Comparison of ENCODE assay signal across 1 cellular context in the genomic region with DNA sequence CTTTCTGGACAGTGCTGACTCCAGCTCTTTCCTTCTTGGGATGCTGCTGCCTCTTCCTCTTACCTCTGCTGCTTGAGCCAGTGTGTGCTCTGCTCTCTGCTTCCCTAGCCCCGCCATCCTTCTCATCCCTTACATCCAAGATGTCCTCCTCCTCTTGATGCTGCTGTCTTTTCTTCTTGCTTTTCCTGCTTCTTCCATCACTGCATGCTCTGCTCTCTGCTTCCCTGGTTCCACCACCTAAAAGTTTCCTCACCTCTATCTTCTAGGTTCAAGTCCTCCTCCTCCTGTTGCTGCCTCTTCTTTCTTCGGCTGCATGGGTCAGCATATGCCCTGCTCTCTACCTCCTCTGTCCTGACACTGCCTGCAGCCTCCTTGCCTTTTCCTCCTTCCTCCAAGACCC.
TF ChIP-seq lines count a peak whose summit lies in the region.

No MANE protein-coding gene starts in this region.

TF ChIP-seq in GM12878, 131 proteins besides CTCF, POLR2A, EP300 and RAD21:
- TF ChIP-seq CEBPB (IDR thresholded peaks at IDR 0.05; ENCODE audit: borderline replicate concordance in 1 of 2, low read depth in 2 of 2, low read length in 2 of 2) (no peak), ATF7 (IDR thresholded peaks at IDR 0.05; ENCODE audit: low read depth) (no peak), RFX5 (IDR thresholded peaks at IDR 0.05; ENCODE audit: low read depth, low read length) (no peak), TCF3 (IDR thresholded peaks at IDR 0.05; ENCODE audit: borderline replicate concordance, insufficient read depth, low read depth, low read length) (no peak), FOXM1 (IDR thresholded peaks at IDR 0.05; ENCODE audit: low read depth, low read length) (no peak)
- TF ChIP-seq, protein P1, sequence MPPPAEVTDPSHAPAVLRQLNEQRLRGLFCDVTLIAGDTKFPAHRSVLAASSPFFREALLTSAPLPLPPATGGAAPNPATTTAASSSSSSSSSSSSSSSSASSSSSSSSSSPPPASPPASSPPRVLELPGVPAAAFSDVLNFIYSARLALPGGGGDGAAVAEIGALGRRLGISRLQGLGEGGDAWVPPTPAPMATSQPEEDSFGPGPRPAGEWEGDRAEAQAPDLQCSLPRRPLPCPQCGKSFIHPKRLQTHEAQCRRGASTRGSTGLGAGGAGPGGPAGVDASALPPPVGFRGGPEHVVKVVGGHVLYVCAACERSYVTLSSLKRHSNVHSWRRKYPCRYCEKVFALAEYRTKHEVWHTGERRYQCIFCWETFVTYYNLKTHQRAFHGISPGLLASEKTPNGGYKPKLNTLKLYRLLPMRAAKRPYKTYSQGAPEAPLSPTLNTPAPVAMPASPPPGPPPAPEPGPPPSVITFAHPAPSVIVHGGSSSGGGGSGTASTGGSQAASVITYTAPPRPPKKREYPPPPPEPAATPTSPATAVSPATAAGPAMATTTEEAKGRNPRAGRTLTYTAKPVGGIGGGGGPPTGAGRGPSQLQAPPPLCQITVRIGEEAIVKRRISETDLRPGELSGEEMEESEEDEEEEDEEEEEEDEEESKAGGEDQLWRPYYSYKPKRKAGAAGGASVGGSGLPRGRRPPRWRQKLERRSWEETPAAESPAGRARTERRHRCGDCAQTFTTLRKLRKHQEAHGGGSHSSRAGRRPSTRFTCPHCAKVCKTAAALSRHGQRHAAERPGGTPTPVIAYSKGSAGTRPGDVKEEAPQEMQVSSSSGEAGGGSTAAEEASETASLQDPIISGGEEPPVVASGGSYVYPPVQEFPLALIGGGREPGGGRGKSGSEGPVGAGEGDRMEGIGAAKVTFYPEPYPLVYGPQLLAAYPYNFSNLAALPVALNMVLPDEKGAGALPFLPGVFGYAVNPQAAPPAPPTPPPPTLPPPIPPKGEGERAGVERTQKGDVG (CRISPR knock-in tag; IDR thresholded peaks at IDR 0.05), result no peak
